ENCODE assay signal across 19 cellular contexts in the genomic region with DNA sequence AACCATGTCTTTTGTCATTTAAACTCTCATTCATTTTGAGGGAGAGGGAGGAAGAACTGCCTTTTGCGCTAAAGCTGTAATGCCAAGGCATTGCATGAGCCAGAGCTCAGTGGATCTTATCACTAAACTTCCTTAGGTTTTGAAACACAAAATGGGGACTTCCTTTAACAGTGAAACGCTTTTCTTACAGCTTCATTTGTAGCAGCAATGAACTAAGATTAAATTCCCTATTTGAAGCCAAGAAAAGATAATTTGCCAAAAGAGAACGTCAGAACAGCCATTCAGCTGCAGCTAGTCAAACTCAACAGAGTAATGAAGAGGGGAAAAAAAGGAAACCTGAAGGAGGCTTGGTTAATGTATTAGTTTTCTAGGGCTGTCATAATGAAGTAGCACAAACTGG.
"Had no signal": no experiment of that assay in that cellular context is flagged by ENCODE, and none has a peak within 500 bp of the region (broad histone marks: within the 10 kb centered on the region; RNA-seq: fewer than 3 reads in every experiment).

No MANE protein-coding gene starts in this region.

- H3K9me3 ChIP-seq: transverse colon had no signal

- H3K36me3 ChIP-seq: cardiac muscle cell, transverse colon had no signal

- H3K27ac ChIP-seq: cardiac muscle cell, dorsolateral prefrontal cortex, transverse colon had no signal

- H3K4me3 ChIP-seq: cardiac muscle cell, dorsolateral prefrontal cortex, lung, transverse colon had no signal

- DNase-seq: activated CD4-positive, alpha-beta T cell treated with anti-CD3 and anti-CD28 coated beads, Interleukin-2, amount 50 U/mL, for 4 hours; activated naive CD4-positive, alpha-beta T cell treated with anti-CD3 and anti-CD28 coated beads, Interleukin-2, amount 50 U/mL, for 16 hours; dorsolateral prefrontal cortex; foreskin keratinocyte; glutamatergic neuron; immature natural killer cell; naive B cell; retina; stimulated activated CD4-positive, alpha-beta T cell treated with anti-CD3 and anti-CD28 coated beads, Interleukin-4, amount 100 ng/mL, for 4 hours; stimulated activated CD8-positive, alpha-beta memory T cell treated with anti-CD3 and anti-CD28 coated beads, Interleukin-4, amount 100 ng/mL, for 48 hours; stimulated activated naive CD4-positive, alpha-beta T cell treated with Interleukin-2 at 50 U/mL for 16 hours; substantia nigra; T-helper 1 cell; T1000; transverse colon had no signal

- ATAC-seq: activated CD4-positive, CD25-positive, alpha-beta regulatory T cell treated with anti-CD3 and anti-CD28 coated beads, Interleukin-2, amount 50 U/mL, for 24 hours; esophagus mucosa; foreskin keratinocyte had no signal

- H3K27me3 ChIP-seq: cardiac muscle cell, dorsolateral prefrontal cortex, foreskin keratinocyte, transverse colon had no signal
